In the genomic region with DNA sequence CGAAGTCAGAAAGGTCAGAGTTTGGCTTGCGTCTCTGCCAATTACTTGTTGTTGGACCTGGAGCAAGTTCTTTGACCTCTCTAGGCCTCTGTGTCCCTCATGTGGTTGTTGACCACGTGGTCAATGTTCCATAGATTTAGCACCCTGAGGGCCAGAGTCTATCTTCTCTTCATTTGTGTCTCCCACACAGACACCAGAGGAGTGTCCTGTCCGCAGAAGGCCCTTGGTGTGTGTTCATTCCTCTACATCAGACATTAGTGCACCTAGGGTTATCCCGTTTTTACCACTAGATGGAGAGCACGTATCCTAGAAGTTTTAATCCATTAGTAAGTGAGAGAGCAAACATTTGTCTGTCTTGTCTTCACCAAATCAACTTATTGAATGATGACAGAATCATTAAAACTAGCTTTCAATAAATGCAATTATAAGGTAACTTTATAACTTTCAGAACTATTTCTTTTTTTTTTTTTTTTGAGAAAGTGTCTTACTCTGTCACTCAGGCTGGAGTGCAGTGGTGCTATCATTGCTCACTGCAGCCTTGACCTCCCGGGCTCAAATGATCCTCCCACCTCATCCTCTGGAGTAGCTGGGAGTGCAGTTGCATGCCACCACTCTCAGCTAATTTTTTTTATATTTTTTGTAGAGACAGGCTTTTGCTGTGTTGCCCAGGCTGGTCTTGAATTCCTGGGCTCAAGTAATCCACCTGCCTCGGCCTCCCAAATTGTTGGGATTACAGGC, we compare ENCODE assay signal across 8 cellular contexts.
DNase-seq lines count a peak whose midpoint lies in the region; ATAC-seq and TF ChIP-seq lines count a peak whose summit lies in the region.

No MANE protein-coding gene starts in this region.

- H3K27me3 ChIP-seq in Panc1 (ENCODE audit: control insufficient read depth, insufficient read depth, low read length): peaks cover 2% of the 10 kb centered on the region; the same call in 1 of the 2 replicates
- H3K27me3 ChIP-seq in foreskin keratinocyte: peaks cover 68% of the 10 kb centered on the region
- H3K27me3 ChIP-seq in stomach: no peaks in the 10 kb centered on the region

- H3K4me1 ChIP-seq in Panc1 (ENCODE audit: control insufficient read depth, insufficient read depth, low read length) (no peaks in the 10 kb centered on the region), foreskin keratinocyte (no peaks in the 10 kb centered on the region), stomach (peaks cover 0 to 6% (median 0%) of the 10 kb centered on the region in 4 donors)

- no TSS peak for BruUV-seq in Panc1 (replicated peaks; lab: Mats Ljungman, UMichigan)

- peak; percentile 73 for TF ChIP-seq CTCF in Panc1 (IDR thresholded peaks at IDR 0.05)
- TF ChIP-seq CTCF in foreskin keratinocyte (conservative IDR thresholded peaks at IDR 0.05): peak; percentile 57
- peak in 4 of 7 experiments; percentile 10 to 36 (median 30) for TF ChIP-seq CTCF in stomach (IDR thresholded peaks at IDR 0.05)

- no peak for TF ChIP-seq POLR2A in stomach (IDR thresholded peaks at IDR 0.05)

- H3K9me3 ChIP-seq in Panc1 (ENCODE audit: control insufficient read depth, insufficient read depth, low read depth, low read length) (no peaks in the 10 kb centered on the region), stomach (no peaks in the 10 kb centered on the region)

- H3K27ac ChIP-seq in Panc1 (ENCODE audit: low read length) (no peak overlapping the region), foreskin keratinocyte (no peak overlapping the region), stomach (no peak overlapping the region)

- WGBS in stomach, 5 donors: 52 to 61% (median 57%) methylated on average over 8 of the region's 8 CpGs

- CTCF ChIA-PET in Panc1 (lab: Charles Lee): interaction anchor here (0.7 kb wide), 1 partner anchor 40 kb away, joined by 12 read pairs; no protein-coding TSS in a partner anchor

- intact Hi-C loops in Panc1 (cut with micrococcal nuclease; ENCODE audit: unreplicated experiment) (no loop called here), stomach (cut with DNase I; ENCODE audit: low total_unique reads) (no loop called here)

- TF ChIP-seq EP300 in stomach (IDR thresholded peaks at IDR 0.05): no peak

- POLR2A ChIA-PET in Panc1 (lab: Charles Lee): no interaction called here

- DNase-seq in NCI-H2171 treated with DMSO at 0.1 percent for 48 hours (lab: John Stamatoyannopoulos, UW) (peak; percentile 50), NCI-H2171 (lab: John Stamatoyannopoulos, UW) (no peak), Panc1 (ENCODE audit: low read depth, low spot score) (no peak), foreskin keratinocyte (peak in 1 of 2 donors; percentile 7), stomach (no peak), NCI-H2029 (lab: John Stamatoyannopoulos, UW) (no peak)
- no peak for DNase-seq in activated CD8-positive, alpha-beta memory T cell treated with anti-CD3 and anti-CD28 coated beads for 24 hours

- ATAC-seq in Panc1 (peak; percentile 87), foreskin keratinocyte (no peak), GM18867 (IDR thresholded peaks at IDR 0.05; ENCODE audit: unreplicated experiment) (no peak)

- H3K36me3 ChIP-seq in Panc1 (ENCODE audit: control insufficient read depth, insufficient read depth, low read length) (no peaks in the 10 kb centered on the region), stomach (no peaks in the 10 kb centered on the region)

- H3K4me3 ChIP-seq in Panc1 (ENCODE audit: low read depth in 2 of 2, low read length in 2 of 2): no peak overlapping the region
- no peak overlapping the region for H3K4me3 ChIP-seq in stomach

- in situ Hi-C loops in Panc1 (cut with HindIII; ENCODE audit: low pct_unique_long_range_greater_than_20kb, low sequenced_read_pairs): no loop called here
